ENCODE assay signal across 1 cellular context in genomic region chr1:93878889-93879586, GRCh38.
TF ChIP-seq lines count a peak whose summit lies in the region.

TSS of gene DNTTIP2 (minus strand) at chr1:93879206. CDS start at chr1:93879148, 58 bp downstream.

TF ChIP-seq in HEK293, 187 proteins besides CTCF, POLR2A, EP300 and RAD21 (continued from another document):
- TF ChIP-seq ZNF449 (tag by site-specific recombination; IDR thresholded peaks at IDR 0.05) (peak; percentile 71), ZBTB20 (tag by site-specific recombination; IDR thresholded peaks at IDR 0.05) (peak; percentile 70; the same call in 1 of the 2 replicates), KLF17 (tag by site-specific recombination; IDR thresholded peaks at IDR 0.05) (peak; percentile 57; the same call in 1 of the 2 replicates), ZNF544 (tag by site-specific recombination; IDR thresholded peaks at IDR 0.05) (no peak), SP7 (tag by site-specific recombination; IDR thresholded peaks at IDR 0.05) (peak; percentile 69), ZBTB11 (tag by site-specific recombination; conservative IDR thresholded peaks at IDR 0.05; ENCODE audit: low read depth) (peak; percentile 85)
